8 cellular contexts compared by ENCODE assay signal in genomic region chr15:73991260-73991659, GRCh38. TPM values are rescaled to one million over a fixed set of nuclear protein-coding genes. Genes with fewer than 3 reads are reported as not detected.
A peak's percentile ranks its signal among the peaks of the same experiment; 100 is the strongest.
DNase-seq lines count a peak whose midpoint lies in the region; ATAC-seq, FAIRE-seq and TF ChIP-seq lines count a peak whose summit lies in the region.

No MANE protein-coding gene starts in this region.

- H3K27ac ChIP-seq in BLaER1 (no peak overlapping the region), KMS-11 (no peak overlapping the region), lower lobe of right lung (peak overlapping the region; percentile 87), tibial artery (peak overlapping the region; percentile 79 to 85)

- no peak for TF ChIP-seq POLR2A in GM12891 (IDR thresholded peaks at IDR 0.05; ENCODE audit: low read depth, low read length)

- H3K9me3 Mint-ChIP-seq in central memory CD8-positive, alpha-beta T cell = no peaks in the 10 kb centered on the region

- no peak for FAIRE-seq in GM12891 (lab: Jason Lieb, UNC)

- TF ChIP-seq CTCF in KMS-11 (conservative IDR thresholded peaks at IDR 0.05; ENCODE audit: low read depth, low read length) (no peak), lower lobe of right lung (IDR thresholded peaks at IDR 0.05) (no peak), tibial artery (IDR thresholded peaks at IDR 0.05) (no peak)

- peak overlapping the region; percentile 83 for H3K9ac ChIP-seq in BLaER1
- H3K9ac ChIP-seq in KMS-11 = peak overlapping the region; percentile 16; the same call in 1 of the 2 replicates

- ATAC-seq in central memory CD8-positive, alpha-beta T cell (replicated peaks; ENCODE audit: extremely low read depth, poor library complexity, severe bottlenecking) = no peak
- peak; percentile 42 to 60 for ATAC-seq in lower lobe of right lung
- no peak for ATAC-seq in GM21717 (IDR thresholded peaks at IDR 0.05; ENCODE audit: unreplicated experiment)

- H3K27me3 ChIP-seq in BLaER1 (no peaks in the 10 kb centered on the region), KMS-11 (ENCODE audit: insufficient read depth, low read depth) (no peaks in the 10 kb centered on the region), lower lobe of right lung (ENCODE audit: low read depth) (no peaks in the 10 kb centered on the region), tibial artery (no peaks in the 10 kb centered on the region)

- peak overlapping the region; percentile 19 for H3K27ac Mint-ChIP-seq in central memory CD8-positive, alpha-beta T cell (ENCODE audit: low read depth)

- H3K4me3 ChIP-seq in BLaER1 (peak overlapping the region; percentile 87), KMS-11 (IDR thresholded peaks at IDR 0.05; ENCODE audit: insufficient read depth, low read depth, low read length) (no peak overlapping the region), lower lobe of right lung (peak overlapping the region; percentile 89), tibial artery (peak overlapping the region; percentile 77 to 79)

- H3K9me3 ChIP-seq in BLaER1 = no peaks in the 10 kb centered on the region
- H3K9me3 ChIP-seq in lower lobe of right lung = no peaks in the 10 kb centered on the region
- H3K9me3 ChIP-seq in tibial artery = no peaks in the 10 kb centered on the region

- peaks cover 42% of the 10 kb centered on the region for H3K4me1 Mint-ChIP-seq in central memory CD8-positive, alpha-beta T cell

- H3K36me3 ChIP-seq in BLaER1 (no peaks in the 10 kb centered on the region), KMS-11 (ENCODE audit: insufficient read depth) (no peaks in the 10 kb centered on the region), lower lobe of right lung (no peaks in the 10 kb centered on the region), tibial artery (peaks cover 0 to 31% (median 4%) of the 10 kb centered on the region in 3 donors)

- H3K4me3 Mint-ChIP-seq in central memory CD8-positive, alpha-beta T cell = peak overlapping the region; percentile 98

- peaks cover 54% of the 10 kb centered on the region for H3K4me1 ChIP-seq in BLaER1
- peaks cover 69% of the 10 kb centered on the region for H3K4me1 ChIP-seq in KMS-11 (ENCODE audit: low read depth, poor library complexity, severe bottlenecking)
- peaks cover 81% of the 10 kb centered on the region for H3K4me1 ChIP-seq in lower lobe of right lung
- H3K4me1 ChIP-seq in tibial artery = peaks cover 0 to 81% (median 62%) of the 10 kb centered on the region in 4 donors

- H3K36me3 Mint-ChIP-seq in central memory CD8-positive, alpha-beta T cell (ENCODE audit: insufficient read depth) = peaks cover 8% of the 10 kb centered on the region

- peak overlapping the region; percentile 48; the same call in 1 of the 2 replicates for H2AFZ ChIP-seq in KMS-11 (ENCODE audit: low read depth)

- H3K79me2 ChIP-seq in KMS-11 (ENCODE audit: insufficient read depth, low read depth) = peaks cover 25% of the 10 kb centered on the region

- intact Hi-C loops in lower lobe of right lung (cut with DNase I) (loop anchor here (10.0 kb wide), 1 partner anchor 54 kb away; no protein-coding TSS in a partner anchor), tibial artery (cut with DNase I; ENCODE audit: low total_unique reads) (no loop called here)

- no peaks in the 10 kb centered on the region for H3K27me3 Mint-ChIP-seq in central memory CD8-positive, alpha-beta T cell

- H4K20me1 ChIP-seq in BLaER1 (peaks cover 1% of the 10 kb centered on the region; the same call in 1 of the 2 replicates), KMS-11 (ENCODE audit: insufficient read depth) (no peaks in the 10 kb centered on the region)

- no peak for DNase-seq in central memory CD8-positive, alpha-beta T cell (ENCODE audit: low spot score in 2 of 2)
- peak; percentile 80 for DNase-seq in lower lobe of right lung
- DNase-seq in tibial artery = peak; percentile 66 to 91
- no peak for DNase-seq in GM12891 (ENCODE audit: insufficient read length, low spot score)
- no peak for DNase-seq in stimulated activated CD4-positive, alpha-beta T cell treated with anti-CD3 and anti-CD28 coated beads, Interleukin-2, amount 100 ng/mL, for 24 hours

- H3K4me2 ChIP-seq in BLaER1 (peak overlapping the region; percentile 96), KMS-11 (peak overlapping the region; percentile 80)

TF ChIP-seq in GM12891, 5 proteins besides CTCF, POLR2A, EP300 and RAD21:
- TF ChIP-seq SPI1 (IDR thresholded peaks at IDR 0.05; ENCODE audit: low read depth, low read length) (no peak), TAF1 (IDR thresholded peaks at IDR 0.05; ENCODE audit: low read depth, low read length) (no peak), POU2F2 (IDR thresholded peaks at IDR 0.05; ENCODE audit: low read depth, low read length) (no peak), POLR2AphosphoS5 (IDR thresholded peaks at IDR 0.05; ENCODE audit: low read depth, low read length) (no peak), PAX5 (IDR thresholded peaks at IDR 0.05; ENCODE audit: insufficient read depth, low read length, severe bottlenecking) (no peak)

RNA-seq across cellular contexts. Expression of gene STOML1, which starts 0.8 kb away (rescaled TPM):
- total RNA-seq in lower lobe of right lung = 16.3 TPM
- 6.3 TPM for polyA plus RNA-seq in GM12891 (2012; ENCODE audit: low read depth, missing spikeins)

RNA-seq across cellular contexts. Expression of gene PML, which starts 3.3 kb away (rescaled TPM):
- total RNA-seq in lower lobe of right lung = 79.4 TPM
- polyA plus RNA-seq in GM12891 (2012; ENCODE audit: low read depth, missing spikeins) = 47.9 TPM

Comparison
In these comparisons a context has a peak if more than half of its experiments do, and no peak if none do; other contexts are left out.
1. H3K27ac ChIP-seq: peak in lower lobe of right lung (single experiment) and tibial artery (2 of 2); none in BLaER1 (single experiment) and KMS-11 (single experiment).
2. ATAC-seq: peak in lower lobe of right lung (2 of 2); none in central memory CD8-positive, alpha-beta T cell (single experiment) and GM21717 (single experiment).
3. DNase-seq: peak in lower lobe of right lung (single experiment) and tibial artery (2 of 2); none in central memory CD8-positive, alpha-beta T cell (0 of 2), GM12891 (single experiment) and stimulated activated CD4-positive, alpha-beta T cell treated with anti-CD3 and anti-CD28 coated beads, Interleukin-2, amount 100 ng/mL, for 24 hours (0 of 2).